8 cellular contexts compared by ENCODE assay signal in the genomic region with DNA sequence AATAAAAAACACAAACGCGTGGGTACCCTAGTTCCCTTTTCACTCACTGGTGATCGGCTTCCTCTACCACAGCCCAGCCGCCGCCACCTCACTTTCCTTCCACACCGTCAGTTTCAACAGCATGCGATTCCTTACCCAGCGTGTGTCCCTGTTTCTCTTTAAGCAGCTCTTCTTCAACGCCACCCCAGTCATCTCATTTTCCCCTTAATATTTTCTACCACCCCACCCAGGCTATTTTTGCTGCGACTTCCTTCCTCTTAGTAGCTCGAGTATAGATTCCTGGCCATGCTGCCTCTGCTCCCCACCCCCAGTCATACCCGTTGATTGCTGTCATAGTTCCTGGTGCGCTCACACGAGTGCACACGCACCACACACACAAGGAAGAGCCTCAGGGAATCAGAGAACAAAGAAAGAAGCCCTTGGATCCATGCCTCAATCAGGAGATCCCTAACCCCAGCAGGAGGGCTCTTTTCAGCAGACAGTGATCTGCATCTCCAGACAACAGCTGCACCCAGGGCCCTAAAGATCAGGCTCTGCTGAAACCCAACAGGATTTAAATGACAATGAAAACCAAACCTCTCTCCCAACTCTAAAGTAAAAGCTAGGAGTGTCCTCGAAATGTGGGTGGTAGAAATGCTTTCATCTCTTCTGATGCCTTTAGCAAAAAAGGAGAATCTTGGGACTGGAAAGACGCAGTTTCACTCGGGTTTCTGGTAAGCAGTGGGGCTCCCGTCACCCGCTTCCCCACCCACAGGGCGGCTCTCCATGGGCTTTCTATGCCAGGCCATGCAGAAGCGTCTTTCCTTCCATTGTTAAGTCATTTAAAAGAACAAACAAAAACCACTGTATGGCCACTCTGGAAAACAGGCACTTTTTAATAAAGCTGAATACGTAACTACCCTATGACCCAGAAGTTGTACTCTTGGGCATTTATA. TPM values are rescaled to one million over a fixed set of nuclear protein-coding genes. Genes with fewer than 3 reads are reported as not detected.
DNase-seq lines count a peak whose midpoint lies in the region; ATAC-seq and TF ChIP-seq lines count a peak whose summit lies in the region.

No MANE protein-coding gene starts in this region.

- DNase-seq in CD4-positive, alpha-beta memory T cell, result peak in 3 of 5 donors; percentile 34 to 40 (median 39)
- DNase-seq in Panc1 (ENCODE audit: low read depth, low spot score), result no peak
- peak; percentile 66 to 79 (median 78) for DNase-seq in right cardiac atrium
- peak; percentile 72 for DNase-seq in renal cortical epithelial cell (ENCODE audit: low read depth)

- H3K4me1 Mint-ChIP-seq in CD4-positive, alpha-beta memory T cell, result peaks cover 48 to 82% (median 63%) of the 10 kb centered on the region in 4 donors

- 22% methylated on average over 23 of the region's 23 CpGs for WGBS in right cardiac atrium

- H3K4me3 Mint-ChIP-seq in CD4-positive, alpha-beta memory T cell, result peak overlapping the region; percentile 84 to 94 (median 91)

- POLR2A ChIA-PET in CD4-positive, alpha-beta memory T cell (lab: Charles Lee; ENCODE audit: partially characterized antibody), result interaction anchor here (0.6 to 6.4 kb wide), 15 partner anchors 8 to 360 kb away, joined by 3 to 96 read pairs (median 4); partner anchors contain the start of genes ARL6IP4, HIP1R, MPHOSPH9 and MTRFR
- POLR2A ChIA-PET in Panc1 (lab: Charles Lee), result interaction anchor here (0.9 kb wide), 1 partner anchor 16 kb away, joined by 3 read pairs; no protein-coding TSS in a partner anchor

- ATAC-seq in HG03460 (IDR thresholded peaks at IDR 0.05; ENCODE audit: unreplicated experiment) (peak; percentile 48), Panc1 (peak; percentile 17; the same call in 1 of the 2 replicates), right cardiac atrium (peak; percentile 61 to 84), HG02970 (IDR thresholded peaks at IDR 0.05; ENCODE audit: low FRiP score, unreplicated experiment) (no peak), HG03521 (IDR thresholded peaks at IDR 0.05; ENCODE audit: unreplicated experiment) (no peak)

- intact Hi-C loops in CD4-positive, alpha-beta memory T cell (cut with micrococcal nuclease), result loop anchor here (2.0 kb wide), 1 partner anchor 15 kb away; no protein-coding TSS in a partner anchor
- intact Hi-C loops in Panc1 (cut with micrococcal nuclease; ENCODE audit: unreplicated experiment), result no loop called here
- intact Hi-C loops in right cardiac atrium (cut with DNase I), result no loop called here

- H3K27me3 ChIP-seq in CD4-positive, alpha-beta memory T cell (ENCODE audit: insufficient read depth, low read length), result no peaks in the 10 kb centered on the region
- no peaks in the 10 kb centered on the region for H3K27me3 ChIP-seq in Panc1 (ENCODE audit: control insufficient read depth, insufficient read depth, low read length)
- H3K27me3 ChIP-seq in right cardiac atrium (ENCODE audit: control insufficient read depth, insufficient read depth), result no peaks in the 10 kb centered on the region

- no TSS peak for BruUV-seq in Panc1 (replicated peaks; lab: Mats Ljungman, UMichigan)

- no peaks in the 10 kb centered on the region for H3K9me3 ChIP-seq in CD4-positive, alpha-beta memory T cell (ENCODE audit: control insufficient read depth in 1 of 2, low read length in 2 of 2)
- H3K9me3 ChIP-seq in Panc1 (ENCODE audit: control insufficient read depth, insufficient read depth, low read depth, low read length), result no peaks in the 10 kb centered on the region
- H3K9me3 ChIP-seq in right cardiac atrium (ENCODE audit: control insufficient read depth, low read length), result no peaks in the 10 kb centered on the region

- in situ Hi-C loops in Panc1 (cut with HindIII; ENCODE audit: low pct_unique_long_range_greater_than_20kb, low sequenced_read_pairs), result no loop called here

- H3K36me3 ChIP-seq in CD4-positive, alpha-beta memory T cell (ENCODE audit: insufficient read depth, low read length), result peaks cover 37% of the 10 kb centered on the region
- H3K36me3 ChIP-seq in Panc1 (ENCODE audit: control insufficient read depth, insufficient read depth, low read length), result peaks cover 15% of the 10 kb centered on the region; the same call in 1 of the 2 replicates

- H3K27ac Mint-ChIP-seq in CD4-positive, alpha-beta memory T cell, result peak overlapping the region; percentile 62 to 97 (median 94)

- CTCF ChIA-PET in CD4-positive, alpha-beta memory T cell (lab: Charles Lee; ENCODE audit: partially characterized antibody), result interaction anchor here (1.1 to 4.1 kb wide), 14 partner anchors 8 to 81 kb away, joined by 3 to 36 read pairs (median 6); partner anchors contain the start of gene VPS37B
- CTCF ChIA-PET in Panc1 (lab: Charles Lee), result no interaction called here

- H3K27me3 Mint-ChIP-seq in CD4-positive, alpha-beta memory T cell, result no peaks in the 10 kb centered on the region

- peak overlapping the region; percentile 25 to 41 for H3K4me3 ChIP-seq in CD4-positive, alpha-beta memory T cell (ENCODE audit: low read length in 2 of 2)
- peak overlapping the region in 1 of 2 experiments; percentile 30; a peak in 2 of 4 replicates for H3K4me3 ChIP-seq in Panc1 (ENCODE audit: low read depth in 2 of 2, low read length in 2 of 2)
- H3K4me3 ChIP-seq in right cardiac atrium (ENCODE audit: low read length), result peak overlapping the region; percentile 50

- peaks cover 23 to 34% of the 10 kb centered on the region in 2 donors for H3K36me3 Mint-ChIP-seq in CD4-positive, alpha-beta memory T cell

- peaks cover 0 to 2% (median 0%) of the 10 kb centered on the region in 8 donors for H3K9me3 Mint-ChIP-seq in CD4-positive, alpha-beta memory T cell

- peak overlapping the region; percentile 47 for H3K27ac ChIP-seq in CD4-positive, alpha-beta memory T cell (ENCODE audit: low read depth, low read length)
- H3K27ac ChIP-seq in Panc1 (ENCODE audit: low read length) (peak overlapping the region; percentile 100), angular gyrus (ENCODE audit: low read depth, low read length) (peak overlapping the region; percentile 83), right cardiac atrium (ENCODE audit: low read length) (peak overlapping the region; percentile 85)

- peaks cover 70% of the 10 kb centered on the region for H3K4me1 ChIP-seq in CD4-positive, alpha-beta memory T cell (ENCODE audit: insufficient read depth, low read length)
- H3K4me1 ChIP-seq in Panc1 (ENCODE audit: control insufficient read depth, insufficient read depth, low read length), result peaks cover 96% of the 10 kb centered on the region
- peaks cover 23% of the 10 kb centered on the region for H3K4me1 ChIP-seq in right cardiac atrium (ENCODE audit: control insufficient read depth, insufficient read depth, low read length)

- no peak for TF ChIP-seq CTCF in Panc1 (IDR thresholded peaks at IDR 0.05)

RNA-seq across cellular contexts. Expression of gene VPS37B, which starts 23.8 kb away (rescaled TPM):
- 10 to 100 TPM; 22.8 to 23.7 TPM for total RNA-seq in CD4-positive, alpha-beta memory T cell
- polyA plus RNA-seq in CD4-positive, alpha-beta memory T cell, result 10 to 100 TPM; 18.8 to 21.6 TPM
- 76.7 TPM for total RNA-seq in Panc1 (2021; ENCODE audit: unreplicated experiment)
- 70.8 TPM for polyA plus RNA-seq in Panc1 (2012; ENCODE audit: insufficient read length)
- 10 to 100 TPM; 17.9 to 22.2 (median 18.9) TPM for total RNA-seq in right cardiac atrium
- polyA plus RNA-seq in right cardiac atrium, result 21.1 TPM
- 14.1 and 25.8 TPM in 2 replicates for total RNA-seq in renal cortical epithelial cell

RNA-seq across cellular contexts. Expression of gene HIP1R, which starts 36.9 kb away (rescaled TPM):
- total RNA-seq in CD4-positive, alpha-beta memory T cell, result 10 to 100 TPM; 87.7 to 88.3 TPM
- polyA plus RNA-seq in CD4-positive, alpha-beta memory T cell, result 10 to 100 TPM in 1 of 2 donors, 1 to 10 TPM in 1; 4.5 to 11.2 TPM
- total RNA-seq in Panc1 (2021; ENCODE audit: unreplicated experiment) (36.7 TPM), right cardiac atrium (10 to 100 TPM; 25.0 to 48.7 (median 34.2) TPM), renal cortical epithelial cell (90.6 and 93.9 TPM in 2 replicates)
- polyA plus RNA-seq in Panc1 (2012; ENCODE audit: insufficient read length), result 32.8 TPM
- polyA plus RNA-seq in right cardiac atrium, result 34.9 TPM

Comparison
In these comparisons a context has a peak if more than half of its experiments do, and no peak if none do; other contexts are left out.
1. H3K27ac ChIP-seq: peak in every context shown above with its lines; median percentile 100 in Panc1; 85 in right cardiac atrium; 83 in angular gyrus; 47 in CD4-positive, alpha-beta memory T cell.
2. ATAC-seq: peak in HG03460 (single experiment), Panc1 (single experiment) and right cardiac atrium (2 of 2); none in HG02970 (single experiment) and HG03521 (single experiment).